8 cellular contexts compared by ENCODE assay signal in genomic region chr3:123489400-123490004, GRCh38. TPM values are rescaled to one million over a fixed set of nuclear protein-coding genes. Genes with fewer than 3 reads are reported as not detected.
DNase-seq lines count a peak whose midpoint lies in the region; ATAC-seq and TF ChIP-seq lines count a peak whose summit lies in the region.

No MANE protein-coding gene starts in this region.

- ATAC-seq in GM21786 (IDR thresholded peaks at IDR 0.05; ENCODE audit: unreplicated experiment) (peak; percentile 48), HG03175 (IDR thresholded peaks at IDR 0.05; ENCODE audit: unreplicated experiment) (no peak)
- ATAC-seq in activated CD8-positive, alpha-beta T cell treated with anti-CD3 and anti-CD28 coated beads, Interleukin-2, amount 10 ng/mL, durations not matched to agents 7 days and 5 days: peak; percentile 53
- ATAC-seq in naive thymus-derived CD4-positive, alpha-beta T cell: peak; percentile 52

- DNase-seq in Ammon's horn (ENCODE audit: low spot score) (peak; percentile 79), NCI-H460 (ENCODE audit: extremely low read depth, low read depth) (peak; percentile 43), esophagus squamous epithelium (lab: John Stamatoyannopoulos, UW) (no peak), tibial artery (peak; percentile 78 to 87)
- DNase-seq in activated CD8-positive, alpha-beta T cell treated with anti-CD3 and anti-CD28 coated beads, Interleukin-2, amount 10 ng/mL, durations not matched to agents 7 days and 5 days: peak; percentile 63
- DNase-seq in naive thymus-derived CD4-positive, alpha-beta T cell: peak in 5 of 9 donors; percentile 4 to 46 (median 11)

- no peak overlapping the region for H3K27ac Mint-ChIP-seq in activated CD8-positive, alpha-beta T cell treated with anti-CD3 and anti-CD28 coated beads, Interleukin-2, amount 10 ng/mL, durations not matched to agents 7 days and 5 days
- peak overlapping the region in 2 of 9 donors; percentile 2 to 29 for H3K27ac Mint-ChIP-seq in naive thymus-derived CD4-positive, alpha-beta T cell

- no peaks in the 10 kb centered on the region for H3K4me1 Mint-ChIP-seq in activated CD8-positive, alpha-beta T cell treated with anti-CD3 and anti-CD28 coated beads, Interleukin-2, amount 10 ng/mL, durations not matched to agents 7 days and 5 days (ENCODE audit: low read depth)
- H3K4me1 Mint-ChIP-seq in naive thymus-derived CD4-positive, alpha-beta T cell: peaks cover 0 to 2% (median 0%) of the 10 kb centered on the region in 7 donors

- TF ChIP-seq POLR2A in esophagus squamous epithelium (IDR thresholded peaks at IDR 0.05): no peak

- CTCF ChIA-PET in activated CD8-positive, alpha-beta T cell treated with anti-CD3 and anti-CD28 coated beads, Interleukin-2, amount 10 ng/mL, durations not matched to agents 7 days and 5 days (lab: Charles Lee): interaction anchor here (0.6 to 3.3 kb wide), 14 partner anchors 9 to 245 kb away, joined by 3 to 23 read pairs (median 4); no protein-coding TSS in a partner anchor
- CTCF ChIA-PET in naive thymus-derived CD4-positive, alpha-beta T cell (lab: Charles Lee): no interaction called here

- POLR2A ChIA-PET in activated CD8-positive, alpha-beta T cell treated with anti-CD3 and anti-CD28 coated beads, Interleukin-2, amount 10 ng/mL, durations not matched to agents 7 days and 5 days (lab: Charles Lee): no interaction called here
- POLR2A ChIA-PET in naive thymus-derived CD4-positive, alpha-beta T cell (lab: Charles Lee): no interaction called here

- no peaks in the 10 kb centered on the region for H3K9me3 Mint-ChIP-seq in activated CD8-positive, alpha-beta T cell treated with anti-CD3 and anti-CD28 coated beads, Interleukin-2, amount 10 ng/mL, durations not matched to agents 7 days and 5 days (ENCODE audit: insufficient read depth)
- H3K9me3 Mint-ChIP-seq in naive thymus-derived CD4-positive, alpha-beta T cell: no peaks in the 10 kb centered on the region

- H3K4me3 Mint-ChIP-seq in activated CD8-positive, alpha-beta T cell treated with anti-CD3 and anti-CD28 coated beads, Interleukin-2, amount 10 ng/mL, durations not matched to agents 7 days and 5 days: no peak overlapping the region
- no peak overlapping the region for H3K4me3 Mint-ChIP-seq in naive thymus-derived CD4-positive, alpha-beta T cell

- peak; percentile 31 to 85 (median 76) for TF ChIP-seq CTCF in esophagus squamous epithelium (IDR thresholded peaks at IDR 0.05)
- peak; percentile 86 to 92 for TF ChIP-seq CTCF in tibial artery (IDR thresholded peaks at IDR 0.05)

- H3K27me3 ChIP-seq in esophagus squamous epithelium (no peaks in the 10 kb centered on the region), tibial artery (no peaks in the 10 kb centered on the region)
- no peaks in the 10 kb centered on the region for H3K27me3 ChIP-seq in naive thymus-derived CD4-positive, alpha-beta T cell (ENCODE audit: control insufficient read depth in 2 of 2, insufficient read depth in 2 of 2, low read length in 2 of 2)

- no peak overlapping the region for H3K4me3 ChIP-seq in esophagus squamous epithelium
- no peak overlapping the region for H3K4me3 ChIP-seq in naive thymus-derived CD4-positive, alpha-beta T cell (ENCODE audit: low read length)
- H3K4me3 ChIP-seq in tibial artery: peak overlapping the region in 1 of 2 donors; percentile 28

- H3K9me3 ChIP-seq in esophagus squamous epithelium (no peaks in the 10 kb centered on the region), tibial artery (no peaks in the 10 kb centered on the region)
- no peaks in the 10 kb centered on the region for H3K9me3 ChIP-seq in naive thymus-derived CD4-positive, alpha-beta T cell (ENCODE audit: control insufficient read depth in 2 of 3, low read length in 3 of 3)

- H3K4me1 ChIP-seq in esophagus squamous epithelium (no peaks in the 10 kb centered on the region), tibial artery (peaks cover 0 to 32% (median 11%) of the 10 kb centered on the region in 4 donors)
- peaks cover 0 to 11% of the 10 kb centered on the region in 2 donors for H3K4me1 ChIP-seq in naive thymus-derived CD4-positive, alpha-beta T cell (ENCODE audit: control insufficient read depth in 2 of 2, insufficient read depth in 2 of 2, low read length in 2 of 2)

- H3K27me3 Mint-ChIP-seq in activated CD8-positive, alpha-beta T cell treated with anti-CD3 and anti-CD28 coated beads, Interleukin-2, amount 10 ng/mL, durations not matched to agents 7 days and 5 days (ENCODE audit: low read depth): no peaks in the 10 kb centered on the region
- H3K27me3 Mint-ChIP-seq in naive thymus-derived CD4-positive, alpha-beta T cell: peaks cover 0 to 5% (median 0%) of the 10 kb centered on the region in 5 donors

- peaks cover 7% of the 10 kb centered on the region for H3K36me3 Mint-ChIP-seq in activated CD8-positive, alpha-beta T cell treated with anti-CD3 and anti-CD28 coated beads, Interleukin-2, amount 10 ng/mL, durations not matched to agents 7 days and 5 days (ENCODE audit: low read depth)
- H3K36me3 Mint-ChIP-seq in naive thymus-derived CD4-positive, alpha-beta T cell: peaks cover 2 to 20% (median 6%) of the 10 kb centered on the region in 5 donors

- H3K36me3 ChIP-seq in esophagus squamous epithelium (peaks cover 0 to 40% (median 0%) of the 10 kb centered on the region in 3 donors), tibial artery (peaks cover 0 to 9% (median 0%) of the 10 kb centered on the region in 3 donors)
- peaks cover 0 to 11% (median 0%) of the 10 kb centered on the region in 3 experiments for H3K36me3 ChIP-seq in naive thymus-derived CD4-positive, alpha-beta T cell (ENCODE audit: control insufficient read depth in 2 of 3, insufficient read depth in 3 of 3, low read length in 3 of 3)

- intact Hi-C loops in esophagus squamous epithelium (cut with DNase I): loop anchor here (2.0 kb wide), 2 partner anchors 41 to 161 kb away; partner anchors contain the start of gene ADCY5
- intact Hi-C loops in naive thymus-derived CD4-positive, alpha-beta T cell (cut with micrococcal nuclease): loop anchor here (1.0 to 2.0 kb wide), 4 partner anchors 41 to 1943 kb away; no protein-coding TSS in a partner anchor
- intact Hi-C loops in tibial artery (cut with DNase I; ENCODE audit: low total_unique reads): loop anchor here (2.0 to 10.0 kb wide), 2 partner anchors 55 to 163 kb away; no protein-coding TSS in a partner anchor

- 10 to 17% methylated on average over 5 to 7 of the region's 8 CpGs for WGBS in esophagus squamous epithelium, 2 donors

- H3K27ac ChIP-seq in esophagus squamous epithelium (peak overlapping the region in 3 of 4 donors; percentile 18 to 54 (median 45)), tibial artery (peak overlapping the region; percentile 40 to 84)
- H3K27ac ChIP-seq in naive thymus-derived CD4-positive, alpha-beta T cell (ENCODE audit: low read depth, low read length): no peak overlapping the region

RNA-seq across cellular contexts. Expression of gene ADCY5, which starts 40.6 kb away (rescaled TPM):
- 0.20 TPM in 1 of 2 replicates, not detected in the other for total RNA-seq in NCI-H460 (2014; rRNA removed; shearing (Covaris generic))
- polyA plus RNA-seq in NCI-H460 (2014; cell fraction: nucleus; rRNA removed): not detected in 2 replicates
- not detected for total RNA-seq in activated CD8-positive, alpha-beta T cell treated with anti-CD3 and anti-CD28 coated beads, Interleukin-2, amount 10 ng/mL, durations not matched to agents 7 days and 5 days
- total RNA-seq in esophagus squamous epithelium: 10 to 100 TPM in 1 of 4 donors, 1 to 10 TPM in 2, under 1 TPM in 1; 0.72 to 17.4 (median 5.3) TPM
- not detected for total RNA-seq in naive thymus-derived CD4-positive, alpha-beta T cell
- polyA plus RNA-seq in naive thymus-derived CD4-positive, alpha-beta T cell: under 1 TPM in 1 of 2 donors, not detected in 1; 0.07 TPM
